ENCODE assay signal across 8 cellular contexts in the genomic region with DNA sequence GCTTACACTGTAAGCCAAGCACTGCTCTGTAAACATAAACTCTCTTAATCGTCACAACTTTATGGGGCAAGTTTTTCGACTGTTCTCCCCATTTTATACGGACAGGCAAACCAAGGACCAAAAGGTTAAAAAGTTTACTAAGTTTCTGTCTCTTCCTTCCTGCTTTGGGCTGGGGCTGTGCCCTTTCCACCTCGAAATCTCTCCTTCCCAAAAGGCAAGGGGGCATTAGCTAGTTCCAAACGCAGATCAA. TPM values are rescaled to one million over a fixed set of nuclear protein-coding genes. Genes with fewer than 3 reads are reported as not detected.
A peak's percentile ranks its signal among the peaks of the same experiment; 100 is the strongest.
DNase-seq lines count a peak whose midpoint lies in the region; ATAC-seq, FAIRE-seq and TF ChIP-seq lines count a peak whose summit lies in the region.

No MANE protein-coding gene starts in this region.

- no peak for TF ChIP-seq POLR2A in HepG2 (IDR thresholded peaks at IDR 0.05; ENCODE audit: insufficient read depth in 1 of 2, low read depth in 2 of 2, low read length in 2 of 2)

- H3K27me3 ChIP-seq in ascending aorta (no peaks in the 10 kb centered on the region), HepG2 (ENCODE audit: control insufficient read depth in 1 of 2, insufficient read depth in 2 of 2, low read length in 2 of 2) (no peaks in the 10 kb centered on the region; a peak in 1 of 5 replicates), thymus (ENCODE audit: control insufficient read depth, insufficient read depth) (no peaks in the 10 kb centered on the region)

- no peaks in the 10 kb centered on the region for H3K9me3 Mint-ChIP-seq in activated CD4-positive, alpha-beta T cell treated with anti-CD3 and anti-CD28 coated beads, Interleukin-2, amount 10 ng/mL, durations not matched to agents 7 days and 5 days

- TF ChIP-seq EP300 in HepG2 (IDR thresholded peaks at IDR 0.05; ENCODE audit: low read depth in 2 of 2, low read length in 2 of 2) (no peak), HepG2 (CRISPR knock-in tag; IDR thresholded peaks at IDR 0.05; ENCODE audit: borderline replicate concordance) (no peak)

- POLR2A ChIA-PET in activated CD4-positive, alpha-beta T cell treated with anti-CD3 and anti-CD28 coated beads, Interleukin-2, amount 10 ng/mL, durations not matched to agents 7 days and 5 days (lab: Charles Lee): interaction anchor here (1.0 to 4.9 kb wide), 7 partner anchors 13 to 138 kb away, joined by 3 to 128 read pairs (median 37); a partner anchor contains a TSS
- POLR2A ChIA-PET in HepG2 (lab: Yijun Ruan, JAX): interaction anchor here (0.7 to 7.1 kb wide), 21 partner anchors 13 to 140 kb away, joined by 3 to 278 read pairs (median 14); a partner anchor contains a TSS

- TF ChIP-seq CTCF in ascending aorta (IDR thresholded peaks at IDR 0.05) (no peak), HepG2 (CRISPR knock-in tag; IDR thresholded peaks at IDR 0.05) (no peak)

- H3K9ac ChIP-seq in HepG2 (ENCODE audit: insufficient read depth, low read depth, low read length): peak overlapping the region; percentile 100

- H3K36me3 ChIP-seq in ascending aorta: peaks cover 13 to 39% of the 10 kb centered on the region in 2 donors
- peaks cover 2 to 10% of the 10 kb centered on the region in 2 experiments; a peak in 4 of 5 replicates for H3K36me3 ChIP-seq in HepG2 (replicated peaks in 1 of 2; ENCODE audit: control insufficient read depth in 1 of 2, insufficient read depth in 2 of 2, low read length in 2 of 2)
- H3K36me3 ChIP-seq in thymus (ENCODE audit: control insufficient read depth, insufficient read depth): peaks cover 20% of the 10 kb centered on the region

- in situ Hi-C loops in HepG2 (cut with HindIII; ENCODE audit: extremely low pct_ligation_motif_present, low pct_unique_long_range_greater_than_20kb): loop anchor here (5.0 to 10.0 kb wide), 2 partner anchors 43 to 136 kb away; a partner anchor contains a TSS

- H3K4me1 ChIP-seq in ascending aorta (peaks cover 20 to 57% of the 10 kb centered on the region in 2 donors), HepG2 (ENCODE audit: insufficient read depth, low read length) (peaks cover 66% of the 10 kb centered on the region), thymus (ENCODE audit: control insufficient read depth, insufficient read depth, low read length) (peaks cover 9% of the 10 kb centered on the region)

- H3K4me2 ChIP-seq in HepG2 (ENCODE audit: low read depth, low read length): peak overlapping the region; percentile 91

- H3K4me1 Mint-ChIP-seq in activated CD4-positive, alpha-beta T cell treated with anti-CD3 and anti-CD28 coated beads, Interleukin-2, amount 10 ng/mL, durations not matched to agents 7 days and 5 days: peaks cover 53% of the 10 kb centered on the region

- TF ChIP-seq RAD21 in HepG2 (CRISPR knock-in tag; IDR thresholded peaks at IDR 0.05): no peak

- 5% methylated on average over 5 of the region's 5 CpGs for WGBS in HepG2 (ENCODE audit: low lambda C conversion rate)
- WGBS in thymus: 14% methylated on average over 5 of the region's 5 CpGs

- DNase-seq in activated CD4-positive, alpha-beta T cell treated with anti-CD3 and anti-CD28 coated beads, Interleukin-2, amount 10 ng/mL, durations not matched to agents 7 days and 5 days: no peak
- DNase-seq in activated CD4-positive, alpha-beta T cell treated with anti-CD3 and anti-CD28 coated beads for 1 hour: no peak
- DNase-seq in ascending aorta (ENCODE audit: low spot score in 2 of 2): no peak
- no peak for DNase-seq in HepG2 (ENCODE audit: low spot score)
- DNase-seq in activated CD8-positive, alpha-beta memory T cell treated with anti-CD3 and anti-CD28 coated beads for 24 hours: no peak
- no peak for DNase-seq in pons (ENCODE audit: low spot score)

- peak overlapping the region; percentile 83 for H3K4me3 Mint-ChIP-seq in activated CD4-positive, alpha-beta T cell treated with anti-CD3 and anti-CD28 coated beads, Interleukin-2, amount 10 ng/mL, durations not matched to agents 7 days and 5 days

- no TSS peak for BruUV-seq in HepG2 (replicated peaks; lab: Mats Ljungman, UMichigan)

- ATAC-seq in HepG2: no peak
- ATAC-seq in HG03159 (IDR thresholded peaks at IDR 0.05; ENCODE audit: unreplicated experiment): no peak

- no peaks in the 10 kb centered on the region for H3K27me3 Mint-ChIP-seq in activated CD4-positive, alpha-beta T cell treated with anti-CD3 and anti-CD28 coated beads, Interleukin-2, amount 10 ng/mL, durations not matched to agents 7 days and 5 days

- H3K27ac ChIP-seq in ascending aorta: peak overlapping the region; percentile 99 to 100
- H3K27ac ChIP-seq in HepG2 (ENCODE audit: extremely low read length, insufficient read depth, low read length): peak overlapping the region; percentile 94
- H3K27ac ChIP-seq in thymus (ENCODE audit: low read depth): peak overlapping the region; percentile 93

- intact Hi-C loops in ascending aorta (cut with DNase I) (loop anchor here (1.0 to 10.0 kb wide), 2 partner anchors 44 to 1954 kb away; a partner anchor contains a TSS), HepG2 (cut with micrococcal nuclease; ENCODE audit: unreplicated experiment) (loop anchor here (1.0 to 5.0 kb wide), 2 partner anchors 44 to 133 kb away; a partner anchor contains a TSS)

- H3K36me3 Mint-ChIP-seq in activated CD4-positive, alpha-beta T cell treated with anti-CD3 and anti-CD28 coated beads, Interleukin-2, amount 10 ng/mL, durations not matched to agents 7 days and 5 days (ENCODE audit: low read depth): peaks cover 54% of the 10 kb centered on the region

- peaks cover 34% of the 10 kb centered on the region for H4K20me1 ChIP-seq in HepG2 (ENCODE audit: insufficient read depth, low read length)

- peaks cover 26% of the 10 kb centered on the region for H3K79me2 ChIP-seq in HepG2 (ENCODE audit: insufficient read depth, low read length)

- CTCF ChIA-PET in activated CD4-positive, alpha-beta T cell treated with anti-CD3 and anti-CD28 coated beads, Interleukin-2, amount 10 ng/mL, durations not matched to agents 7 days and 5 days (lab: Charles Lee): interaction anchor here (0.6 to 12.7 kb wide), 42 partner anchors 10 to 1018 kb away, joined by 3 to 229 read pairs (median 6); a partner anchor contains a TSS
- CTCF ChIA-PET in HepG2 (lab: Yijun Ruan, JAX; ENCODE audit: low intra/inter-chr PET ratio, low total read pairs): interaction anchor here (1.4 to 3.6 kb wide), 3 partner anchors 44 to 106 kb away, joined by 3 to 50 read pairs (median 7); a partner anchor contains a TSS

- peak overlapping the region; percentile 97 for H3K27ac Mint-ChIP-seq in activated CD4-positive, alpha-beta T cell treated with anti-CD3 and anti-CD28 coated beads, Interleukin-2, amount 10 ng/mL, durations not matched to agents 7 days and 5 days

- H3K9me3 ChIP-seq in ascending aorta (no peaks in the 10 kb centered on the region), HepG2 (ENCODE audit: low read length) (no peaks in the 10 kb centered on the region), thymus (ENCODE audit: control insufficient read depth) (no peaks in the 10 kb centered on the region)

- H2AFZ ChIP-seq in HepG2 (ENCODE audit: low read length): no peak overlapping the region

- FAIRE-seq in HepG2 (lab: Jason Lieb, UNC): no peak

- H3K4me3 ChIP-seq in ascending aorta: peak overlapping the region; percentile 92 to 100
- peak overlapping the region; percentile 74 to 100 (median 84) for H3K4me3 ChIP-seq in HepG2 (replicated peaks in 1 of 3; ENCODE audit: insufficient read depth in 1 of 3, low read depth in 2 of 3, low read length in 3 of 3)
- peak overlapping the region; percentile 57 for H3K4me3 ChIP-seq in thymus (ENCODE audit: low read length)

RNA-seq across cellular contexts. Expression of a gene that starts 2.2 kb away (rescaled TPM):
- total RNA-seq in activated CD4-positive, alpha-beta T cell treated with anti-CD3 and anti-CD28 coated beads, Interleukin-2, amount 10 ng/mL, durations not matched to agents 7 days and 5 days: 100 to 1,000 TPM; 343 to 347 TPM
- 3,570 TPM for total RNA-seq in ascending aorta
- total RNA-seq in HepG2 (2016; rRNA removed; fragmentation: Illumina TruSeq; extraction: Trizol): 31.8 and 41.2 TPM in 2 replicates
- total RNA-seq in HepG2 (2016; cell fraction: cytosol; rRNA removed; fragmentation: Illumina TruSeq; extraction: Trizol; ENCODE audit: low read depth): 36.4 and 41.0 TPM in 2 replicates
- total RNA-seq in HepG2 (2016; cell fraction: insoluble cytoplasmic fraction; rRNA removed; fragmentation: Illumina TruSeq; extraction: Trizol): 30.0 and 40.6 TPM in 2 replicates
- total RNA-seq in HepG2 (2016; cell fraction: membrane; rRNA removed; fragmentation: Illumina TruSeq; extraction: Trizol): 68.5 and 98.0 TPM in 2 replicates
- total RNA-seq in HepG2 (2016; cell fraction: nucleus; rRNA removed; fragmentation: Illumina TruSeq; extraction: Trizol): 23.4 and 45.2 TPM in 2 replicates
- polyA plus RNA-seq in HepG2 (2011; rRNA removed): 59.8 and 124 TPM in 2 replicates
- 93.9 and 178 TPM in 2 replicates for polyA plus RNA-seq in HepG2 (2011; cell fraction: cytosol; rRNA removed)
- polyA plus RNA-seq in HepG2 (2011; cell fraction: nucleus; rRNA removed): 129 and 136 TPM in 2 replicates
- polyA plus RNA-seq in HepG2 (2012): 44.0 and 66.6 TPM in 2 replicates
- 85.1 and 91.8 TPM in 2 replicates for polyA plus RNA-seq in HepG2 (2016; cell fraction: cytosol; fragmentation: Illumina TruSeq; extraction: Trizol; ENCODE audit: low read depth)
- polyA plus RNA-seq in HepG2 (2016; cell fraction: insoluble cytoplasmic fraction; fragmentation: Illumina TruSeq; extraction: Trizol; ENCODE audit: low read depth): 74.4 and 76.0 TPM in 2 replicates
- polyA plus RNA-seq in HepG2 (2016; cell fraction: membrane; fragmentation: Illumina TruSeq; extraction: Trizol; ENCODE audit: low read depth): 131 and 149 TPM in 2 replicates
- polyA plus RNA-seq in HepG2 (2016; cell fraction: nucleus; fragmentation: Illumina TruSeq; extraction: Trizol; ENCODE audit: insufficient read depth, low read depth): 77.1 and 84.7 TPM in 2 replicates
- polyA minus RNA-seq in HepG2 (2011; rRNA and poly(A)+ RNA removed; ENCODE audit: low replicate concordance): 49.7 and 194 TPM in 2 replicates
- 164 and 168 TPM in 2 replicates for polyA minus RNA-seq in HepG2 (2011; cell fraction: cytosol; rRNA and poly(A)+ RNA removed)
- polyA minus RNA-seq in HepG2 (2011; cell fraction: nucleus; rRNA and poly(A)+ RNA removed): 60.5 and 91.9 TPM in 2 replicates
- polyA plus RNA-seq in thymus: 88.3 TPM

RNA-seq across cellular contexts. Expression of a gene that starts 4.9 kb away (rescaled TPM):
- 1 to 10 TPM; 6.3 to 7.2 TPM for total RNA-seq in activated CD4-positive, alpha-beta T cell treated with anti-CD3 and anti-CD28 coated beads, Interleukin-2, amount 10 ng/mL, durations not matched to agents 7 days and 5 days
- total RNA-seq in ascending aorta: 51.2 TPM
- 0.04 and 0.07 TPM in 2 replicates for total RNA-seq in HepG2 (2016; rRNA removed; fragmentation: Illumina TruSeq; extraction: Trizol)
- total RNA-seq in HepG2 (2016; cell fraction: cytosol; rRNA removed; fragmentation: Illumina TruSeq; extraction: Trizol; ENCODE audit: low read depth): not detected in 2 replicates
- total RNA-seq in HepG2 (2016; cell fraction: insoluble cytoplasmic fraction; rRNA removed; fragmentation: Illumina TruSeq; extraction: Trizol): 0.04 TPM in 1 of 2 replicates, not detected in the other
- not detected in 2 replicates for total RNA-seq in HepG2 (2016; cell fraction: membrane; rRNA removed; fragmentation: Illumina TruSeq; extraction: Trizol)
- total RNA-seq in HepG2 (2016; cell fraction: nucleus; rRNA removed; fragmentation: Illumina TruSeq; extraction: Trizol): 0.13 TPM in 1 of 2 replicates, not detected in the other
- polyA plus RNA-seq in HepG2 (2011; rRNA removed): 0.14 and 0.18 TPM in 2 replicates
- 0.03 and 0.04 TPM in 2 replicates for polyA plus RNA-seq in HepG2 (2011; cell fraction: cytosol; rRNA removed)
- 1.3 and 1.5 TPM in 2 replicates for polyA plus RNA-seq in HepG2 (2011; cell fraction: nucleus; rRNA removed)
- 0.13 TPM in 2 replicates for polyA plus RNA-seq in HepG2 (2012)
- polyA plus RNA-seq in HepG2 (2016; cell fraction: cytosol; fragmentation: Illumina TruSeq; extraction: Trizol; ENCODE audit: low read depth): not detected in 2 replicates
- polyA plus RNA-seq in HepG2 (2016; cell fraction: insoluble cytoplasmic fraction; fragmentation: Illumina TruSeq; extraction: Trizol; ENCODE audit: low read depth): not detected in 2 replicates
- polyA plus RNA-seq in HepG2 (2016; cell fraction: membrane; fragmentation: Illumina TruSeq; extraction: Trizol; ENCODE audit: low read depth): not detected in 2 replicates
- 0.25 and 0.49 TPM in 2 replicates for polyA plus RNA-seq in HepG2 (2016; cell fraction: nucleus; fragmentation: Illumina TruSeq; extraction: Trizol; ENCODE audit: insufficient read depth, low read depth)
- polyA minus RNA-seq in HepG2 (2011; rRNA and poly(A)+ RNA removed; ENCODE audit: low replicate concordance): 0.26 and 0.91 TPM in 2 replicates
- 0.53 TPM in 1 of 2 replicates, not detected in the other for polyA minus RNA-seq in HepG2 (2011; cell fraction: cytosol; rRNA and poly(A)+ RNA removed)
- polyA minus RNA-seq in HepG2 (2011; cell fraction: nucleus; rRNA and poly(A)+ RNA removed): 0.52 and 0.62 TPM in 2 replicates
- polyA plus RNA-seq in thymus: 5.0 TPM

RNA-seq across cellular contexts. Expression of a gene that starts 43.7 kb away (rescaled TPM):
- 100 to 1,000 TPM; 156 to 181 TPM for total RNA-seq in activated CD4-positive, alpha-beta T cell treated with anti-CD3 and anti-CD28 coated beads, Interleukin-2, amount 10 ng/mL, durations not matched to agents 7 days and 5 days
- total RNA-seq in ascending aorta (62.5 TPM), HepG2 (2016; rRNA removed; fragmentation: Illumina TruSeq; extraction: Trizol) (166 and 188 TPM in 2 replicates)
- 129 and 159 TPM in 2 replicates for total RNA-seq in HepG2 (2016; cell fraction: cytosol; rRNA removed; fragmentation: Illumina TruSeq; extraction: Trizol; ENCODE audit: low read depth)
- total RNA-seq in HepG2 (2016; cell fraction: insoluble cytoplasmic fraction; rRNA removed; fragmentation: Illumina TruSeq; extraction: Trizol): 185 and 208 TPM in 2 replicates
- total RNA-seq in HepG2 (2016; cell fraction: membrane; rRNA removed; fragmentation: Illumina TruSeq; extraction: Trizol): 248 and 299 TPM in 2 replicates
- total RNA-seq in HepG2 (2016; cell fraction: nucleus; rRNA removed; fragmentation: Illumina TruSeq; extraction: Trizol): 62.8 and 69.8 TPM in 2 replicates
- polyA plus RNA-seq in HepG2 (2011; rRNA removed) (65.8 and 66.8 TPM in 2 replicates), thymus (147 TPM)
- polyA plus RNA-seq in HepG2 (2011; cell fraction: cytosol; rRNA removed): 97.1 and 133 TPM in 2 replicates
- polyA plus RNA-seq in HepG2 (2011; cell fraction: nucleus; rRNA removed): 51.8 and 54.0 TPM in 2 replicates
- polyA plus RNA-seq in HepG2 (2012): 62.7 and 78.9 TPM in 2 replicates
- polyA plus RNA-seq in HepG2 (2016; cell fraction: cytosol; fragmentation: Illumina TruSeq; extraction: Trizol; ENCODE audit: low read depth): 166 and 238 TPM in 2 replicates
- 205 and 220 TPM in 2 replicates for polyA plus RNA-seq in HepG2 (2016; cell fraction: insoluble cytoplasmic fraction; fragmentation: Illumina TruSeq; extraction: Trizol; ENCODE audit: low read depth)
- 217 and 267 TPM in 2 replicates for polyA plus RNA-seq in HepG2 (2016; cell fraction: membrane; fragmentation: Illumina TruSeq; extraction: Trizol; ENCODE audit: low read depth)
- 105 and 120 TPM in 2 replicates for polyA plus RNA-seq in HepG2 (2016; cell fraction: nucleus; fragmentation: Illumina TruSeq; extraction: Trizol; ENCODE audit: insufficient read depth, low read depth)
- 40.8 and 88.8 TPM in 2 replicates for polyA minus RNA-seq in HepG2 (2011; rRNA and poly(A)+ RNA removed; ENCODE audit: low replicate concordance)
- 24.9 and 32.6 TPM in 2 replicates for polyA minus RNA-seq in HepG2 (2011; cell fraction: cytosol; rRNA and poly(A)+ RNA removed)
- polyA minus RNA-seq in HepG2 (2011; cell fraction: nucleus; rRNA and poly(A)+ RNA removed): 13.4 and 14.2 TPM in 2 replicates

RNA-seq across cellular contexts. Expression of a gene that starts 53.0 kb away (rescaled TPM):
- under 1 TPM in 1 of 2 experiments, not detected in 1; 0.15 TPM for total RNA-seq in activated CD4-positive, alpha-beta T cell treated with anti-CD3 and anti-CD28 coated beads, Interleukin-2, amount 10 ng/mL, durations not matched to agents 7 days and 5 days
- not detected for total RNA-seq in ascending aorta
- 0.90 and 1.4 TPM in 2 replicates for total RNA-seq in HepG2 (2016; rRNA removed; fragmentation: Illumina TruSeq; extraction: Trizol)
- total RNA-seq in HepG2 (2016; cell fraction: cytosol; rRNA removed; fragmentation: Illumina TruSeq; extraction: Trizol; ENCODE audit: low read depth): 0.30 and 0.44 TPM in 2 replicates
- 0.49 and 1.5 TPM in 2 replicates for total RNA-seq in HepG2 (2016; cell fraction: insoluble cytoplasmic fraction; rRNA removed; fragmentation: Illumina TruSeq; extraction: Trizol)
- total RNA-seq in HepG2 (2016; cell fraction: membrane; rRNA removed; fragmentation: Illumina TruSeq; extraction: Trizol): 0.07 and 0.37 TPM in 2 replicates
- 1.7 and 2.4 TPM in 2 replicates for total RNA-seq in HepG2 (2016; cell fraction: nucleus; rRNA removed; fragmentation: Illumina TruSeq; extraction: Trizol)
- polyA plus RNA-seq in HepG2 (2011; rRNA removed): 14.0 and 17.9 TPM in 2 replicates
- 3.4 and 4.6 TPM in 2 replicates for polyA plus RNA-seq in HepG2 (2011; cell fraction: cytosol; rRNA removed)
- 128 and 158 TPM in 2 replicates for polyA plus RNA-seq in HepG2 (2011; cell fraction: nucleus; rRNA removed)
- polyA plus RNA-seq in HepG2 (2012): 2.2 and 3.2 TPM in 2 replicates
- polyA plus RNA-seq in HepG2 (2016; cell fraction: cytosol; fragmentation: Illumina TruSeq; extraction: Trizol; ENCODE audit: low read depth): not detected in 2 replicates
- polyA plus RNA-seq in HepG2 (2016; cell fraction: insoluble cytoplasmic fraction; fragmentation: Illumina TruSeq; extraction: Trizol; ENCODE audit: low read depth): 0.33 and 0.37 TPM in 2 replicates
- polyA plus RNA-seq in HepG2 (2016; cell fraction: membrane; fragmentation: Illumina TruSeq; extraction: Trizol; ENCODE audit: low read depth): not detected in 2 replicates
- polyA plus RNA-seq in HepG2 (2016; cell fraction: nucleus; fragmentation: Illumina TruSeq; extraction: Trizol; ENCODE audit: insufficient read depth, low read depth): 10.9 and 11.5 TPM in 2 replicates
- 0.56 and 12.3 TPM in 2 replicates for polyA minus RNA-seq in HepG2 (2011; rRNA and poly(A)+ RNA removed; ENCODE audit: low replicate concordance)
- 1.5 and 3.1 TPM in 2 replicates for polyA minus RNA-seq in HepG2 (2011; cell fraction: cytosol; rRNA and poly(A)+ RNA removed)
- polyA minus RNA-seq in HepG2 (2011; cell fraction: nucleus; rRNA and poly(A)+ RNA removed): 30.4 and 31.1 TPM in 2 replicates
- polyA plus RNA-seq in thymus: 0.34 TPM

Comparison
In these comparisons a context has a peak if more than half of its experiments do, and no peak if none do; other contexts are left out.
1. RNA of a gene that starts 2.2 kb away (total RNA-seq): 3,570 TPM in ascending aorta (single experiment); 343 to 347 TPM in activated CD4-positive, alpha-beta T cell treated with anti-CD3 and anti-CD28 coated beads, Interleukin-2, amount 10 ng/mL, durations not matched to agents 7 days and 5 days and 23.4 to 98.0 TPM in HepG2; every median in the first group is over 10 times any median in the second.
2. Peak in every context shown above with its lines, with median percentiles within 50 percentile points of each other: H3K27ac ChIP-seq and H3K4me3 ChIP-seq.